ENCODE assay signal across 11 cellular contexts in genomic region chr1:19447550-19447949, GRCh38. TPM values are rescaled to one million over a fixed set of nuclear protein-coding genes. Genes with fewer than 3 reads are reported as not detected.
DNase-seq lines count a peak whose midpoint lies in the region; ATAC-seq and TF ChIP-seq lines count a peak whose summit lies in the region.
"Had no signal": no experiment of that assay in that cellular context is flagged by ENCODE, and none has a peak within 500 bp of the region (broad histone marks: within the 10 kb centered on the region; RNA-seq: fewer than 3 reads in every experiment).

No MANE protein-coding gene starts in this region.

- H3K27me3 ChIP-seq in ACC112 (ENCODE audit: insufficient read depth, low read length) (no peaks in the 10 kb centered on the region), endodermal cell (ENCODE audit: control insufficient read depth, insufficient read depth, low read length, poor library complexity, severe bottlenecking) (no peaks in the 10 kb centered on the region), BE2C (no peaks in the 10 kb centered on the region)

- H3K9ac ChIP-seq in endodermal cell (ENCODE audit: extremely low read depth, low read length, poor library complexity, severe bottlenecking) = no peak overlapping the region

- H3K4me1 ChIP-seq in ACC112 (ENCODE audit: control insufficient read depth, insufficient read depth, low read length, unreplicated experiment) = peaks cover 70% of the 10 kb centered on the region
- peaks cover 14% of the 10 kb centered on the region for H3K4me1 ChIP-seq in endodermal cell (ENCODE audit: control insufficient read depth, insufficient read depth, low read length)
- H3K4me1 ChIP-seq in BE2C = peaks cover 8% of the 10 kb centered on the region

- H3K9me3 Mint-ChIP-seq in IgD-negative memory B cell = no peaks in the 10 kb centered on the region
- H3K9me3 Mint-ChIP-seq in endodermal cell = no peaks in the 10 kb centered on the region
- H3K9me3 Mint-ChIP-seq in progenitor cell of endocrine pancreas (ENCODE audit: low read depth) = no peaks in the 10 kb centered on the region

- H3K27me3 Mint-ChIP-seq in IgD-negative memory B cell (peaks cover 2% of the 10 kb centered on the region), endodermal cell (ENCODE audit: insufficient read depth) (no peaks in the 10 kb centered on the region), progenitor cell of endocrine pancreas (no peaks in the 10 kb centered on the region)

- 58 to 76% methylated on average over 1 to 9 of the region's 9 CpGs for WGBS in endodermal cell (ENCODE audit: insufficient coverage in 1 of 2, insufficient read length in 1 of 2), 2 experiments

- H3K9me3 ChIP-seq in endodermal cell (ENCODE audit: control insufficient read depth, low read length) (no peaks in the 10 kb centered on the region), BE2C (no peaks in the 10 kb centered on the region)

- H3K4me3 ChIP-seq in ACC112 (ENCODE audit: low read depth, low read length) = no peak overlapping the region
- no peak overlapping the region for H3K4me3 ChIP-seq in endodermal cell (ENCODE audit: low read length)
- no peak overlapping the region for H3K4me3 ChIP-seq in BE2C (ENCODE audit: low read depth, low read length)

- TF ChIP-seq CTCF in endodermal cell (conservative IDR thresholded peaks at IDR 0.05) (no peak), progenitor cell of endocrine pancreas (IDR thresholded peaks at IDR 0.05; ENCODE audit: unreplicated experiment) (no peak), BE2C (IDR thresholded peaks at IDR 0.05; ENCODE audit: low read depth, low read length) (no peak)

- peak overlapping the region; percentile 95 for H3K27ac ChIP-seq in ACC112 (ENCODE audit: low read depth, low read length)
- H3K27ac ChIP-seq in endodermal cell (ENCODE audit: low read depth, low read length) = no peak overlapping the region

- DNase-seq in endodermal cell (no peak), progenitor cell of endocrine pancreas (ENCODE audit: low spot score, unreplicated experiment) (no peak), GM19238 (ENCODE audit: insufficient read length, low spot score) (no peak), medulla oblongata (ENCODE audit: extremely low spot score) (no peak), BE2C (no peak)
- DNase-seq: head of caudate nucleus; NCI-H748 treated with DMSO at 0.1 percent for 48 hours; stimulated activated CD4-positive, alpha-beta T cell treated with anti-CD3 and anti-CD28 coated beads, Interleukin-2, amount 100 ng/mL, for 24 hours had no signal

- H3K79me2 ChIP-seq in ACC112 (ENCODE audit: control insufficient read depth, insufficient read depth, low read length, unreplicated experiment) = peaks cover 73% of the 10 kb centered on the region

- H3K36me3 ChIP-seq in ACC112 (ENCODE audit: insufficient read depth, low read length) (no peaks in the 10 kb centered on the region), endodermal cell (ENCODE audit: control insufficient read depth, insufficient read depth, low read length) (peaks cover 28% of the 10 kb centered on the region), BE2C (no peaks in the 10 kb centered on the region)

- H3K27ac Mint-ChIP-seq in IgD-negative memory B cell (peak overlapping the region; percentile 50 to 78 (median 55)), endodermal cell (peak overlapping the region; percentile 79), progenitor cell of endocrine pancreas (peak overlapping the region; percentile 51)

- peaks cover 60 to 71% (median 62%) of the 10 kb centered on the region in 3 donors for H3K4me1 Mint-ChIP-seq in IgD-negative memory B cell
- H3K4me1 Mint-ChIP-seq in endodermal cell = peaks cover 44% of the 10 kb centered on the region
- H3K4me1 Mint-ChIP-seq in progenitor cell of endocrine pancreas (ENCODE audit: low read depth) = peaks cover 23% of the 10 kb centered on the region

- no peak overlapping the region for H2AFZ ChIP-seq in ACC112 (ENCODE audit: low read length, unreplicated experiment)

- no peak for ATAC-seq in GM21786 (IDR thresholded peaks at IDR 0.05; ENCODE audit: unreplicated experiment)

- H3K4me3 Mint-ChIP-seq in IgD-negative memory B cell = peak overlapping the region in 2 of 4 donors; percentile 15 to 55
- H3K4me3 Mint-ChIP-seq in endodermal cell = no peak overlapping the region
- H3K4me3 Mint-ChIP-seq in progenitor cell of endocrine pancreas (ENCODE audit: low read depth) = no peak overlapping the region

- peaks cover 4% of the 10 kb centered on the region for H3K36me3 Mint-ChIP-seq in IgD-negative memory B cell
- peaks cover 18% of the 10 kb centered on the region for H3K36me3 Mint-ChIP-seq in endodermal cell (ENCODE audit: low read depth)
- no peaks in the 10 kb centered on the region for H3K36me3 Mint-ChIP-seq in progenitor cell of endocrine pancreas (ENCODE audit: insufficient read depth)

RNA-seq across cellular contexts. Expression of gene CAPZB, which starts 37.8 kb away (rescaled TPM):
- 419 TPM for polyA plus RNA-seq in IgD-negative memory B cell
- total RNA-seq in endodermal cell (100 to 1,000 TPM; 334 to 362 TPM), progenitor cell of endocrine pancreas (189 and 211 TPM in 2 replicates)
- 254 TPM for polyA plus RNA-seq in endodermal cell (2013, experiment 1 of 2)
- 240 TPM for polyA plus RNA-seq in endodermal cell (2013, experiment 2 of 2)
- 161 TPM for polyA plus RNA-seq in BE2C (2012; ENCODE audit: insufficient read depth, insufficient read length, low read depth)
